In the genomic region with DNA sequence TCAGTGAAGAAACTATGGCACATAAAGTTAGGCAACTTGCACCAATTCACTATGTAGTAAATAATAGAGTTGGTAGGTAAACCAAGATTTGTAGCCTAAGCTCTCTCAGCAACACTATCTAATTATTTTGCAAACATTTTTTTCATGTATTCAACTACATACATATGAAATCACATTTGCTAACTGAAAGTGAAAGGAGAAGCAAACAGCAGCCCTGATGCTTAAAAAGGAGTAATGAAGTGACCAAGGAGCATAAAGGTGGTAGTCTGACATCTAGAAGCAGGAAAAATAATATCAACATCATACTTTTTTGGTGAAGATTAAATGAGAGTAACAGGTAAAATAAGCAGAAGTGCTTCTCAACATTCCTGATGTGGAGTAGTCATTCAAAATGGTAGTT, we compare ENCODE assay signal across 20 cellular contexts.
A peak's percentile ranks its signal among the peaks of the same experiment; 100 is the strongest.
DNase-seq lines count a peak whose midpoint lies in the region; ATAC-seq, FAIRE-seq and TF ChIP-seq lines count a peak whose summit lies in the region.
"Had no signal": no experiment of that assay in that cellular context is flagged by ENCODE, and none has a peak within 500 bp of the region (broad histone marks: within the 10 kb centered on the region; RNA-seq: fewer than 3 reads in every experiment).

No MANE protein-coding gene starts in this region.

- CTCF ChIA-PET in GM12878 (lab: Yijun Ruan, JAX) = no interaction called here
- CTCF ChIA-PET in naive thymus-derived CD4-positive, alpha-beta T cell (lab: Charles Lee) = no interaction called here

- peaks cover 0 to 21% (median 4%) of the 10 kb centered on the region in 11 donors for H3K9me3 Mint-ChIP-seq in naive thymus-derived CD4-positive, alpha-beta T cell

- intact Hi-C loops in GM12878 (cut with micrococcal nuclease; ENCODE audit: unreplicated experiment) = no loop called here
- intact Hi-C loops in kidney (cut with DNase I) = no loop called here
- intact Hi-C loops in naive thymus-derived CD4-positive, alpha-beta T cell (cut with micrococcal nuclease) = no loop called here

- H3K36me3 Mint-ChIP-seq in naive thymus-derived CD4-positive, alpha-beta T cell = no peaks in the 10 kb centered on the region

- TF ChIP-seq CTCF in GM12865 (IDR thresholded peaks at IDR 0.05; ENCODE audit: insufficient read depth, low read depth, low read length, missing control alignments) = no peak
- no peak for TF ChIP-seq CTCF in GM12878 (IDR thresholded peaks at IDR 0.05 in 2 of 3, conservative IDR thresholded peaks at IDR 0.05 in 1 of 3; ENCODE audit: control insufficient read depth in 2 of 3, extremely low read depth in 1 of 3, insufficient read depth in 1 of 3, low read depth in 3 of 3, low read length in 3 of 3)
- TF ChIP-seq CTCF in foreskin keratinocyte (conservative IDR thresholded peaks at IDR 0.05) = no peak
- no peak for TF ChIP-seq CTCF in kidney (IDR thresholded peaks at IDR 0.05; ENCODE audit: borderline replicate concordance, extremely low read depth, insufficient read depth)

- SMC1A ChIA-PET in GM12878 (lab: Charles Lee; ENCODE audit: uncharacterized antibody, unreplicated experiment) = no interaction called here

- no peak for FAIRE-seq in GM12878 (lab: Jason Lieb, UNC)
- no peak for FAIRE-seq in kidney (lab: Jason Lieb, UNC)

- H3K36me3 ChIP-seq in GM12878 (ENCODE audit: control insufficient read depth in 2 of 2, insufficient read depth in 2 of 2, low read length in 1 of 2) (no peaks in the 10 kb centered on the region), kidney (ENCODE audit: control insufficient read depth in 1 of 2, insufficient read depth in 2 of 2, low read length in 2 of 2) (no peaks in the 10 kb centered on the region)
- no peaks in the 10 kb centered on the region for H3K36me3 ChIP-seq in naive thymus-derived CD4-positive, alpha-beta T cell (ENCODE audit: control insufficient read depth in 2 of 3, insufficient read depth in 3 of 3, low read length in 3 of 3)
- H3K36me3 ChIP-seq: heart left ventricle, ovary had no signal

- H3K9ac ChIP-seq in GM12878 (ENCODE audit: control insufficient read depth, insufficient read depth, low read length) (no peak overlapping the region), kidney (ENCODE audit: low read length in 2 of 2) (no peak overlapping the region)

- no peak for TF ChIP-seq POLR2A in GM12878 (IDR thresholded peaks at IDR 0.05; ENCODE audit: low read depth, low read length)

- no peak overlapping the region for H3K4me3 Mint-ChIP-seq in naive thymus-derived CD4-positive, alpha-beta T cell

- no TSS peak for BruUV-seq in GM12878 (replicated peaks; lab: Mats Ljungman, UMichigan)

- DNase-seq in GM12865 (ENCODE audit: low read depth) = peak; percentile 22
- DNase-seq in GM12878 (ENCODE audit: low read depth, low spot score) = no peak
- DNase-seq in COR-L47 (lab: John Stamatoyannopoulos, UW) = no peak
- no peak for DNase-seq in foreskin keratinocyte
- DNase-seq in kidney = no peak
- DNase-seq in naive thymus-derived CD4-positive, alpha-beta T cell = no peak
- DNase-seq: activated gamma-delta T cell treated with Interleukin-2 at 50 U/mL for 16 hours, aorta, Calu3, heart left ventricle, NCI-H1436 treated with DMSO at 0.1 percent for 48 hours, NCI-H446 treated with DMSO at 0.1 percent for 48 hours, ovary, trophoblast cell had no signal

- H3K27me3 ChIP-seq in GM12878 (replicated peaks in 1 of 2; ENCODE audit: control insufficient read depth in 2 of 2, insufficient read depth in 2 of 2, low read length in 1 of 2) = no peaks in the 10 kb centered on the region
- no peaks in the 10 kb centered on the region for H3K27me3 ChIP-seq in foreskin keratinocyte
- H3K27me3 ChIP-seq in naive thymus-derived CD4-positive, alpha-beta T cell (ENCODE audit: control insufficient read depth in 2 of 2, insufficient read depth in 2 of 2, low read length in 2 of 2) = no peaks in the 10 kb centered on the region
- H3K27me3 ChIP-seq: heart left ventricle, ovary had no signal

- H4K20me1 ChIP-seq in GM12878 (ENCODE audit: control insufficient read depth, insufficient read depth) = no peaks in the 10 kb centered on the region

- H3K4me3 ChIP-seq in GM12865 (ENCODE audit: low read depth, low read length) (no peak overlapping the region; the same call in 1 of the 2 replicates), GM12878 (no peak overlapping the region), kidney (ENCODE audit: low read length in 2 of 2) (no peak overlapping the region)
- no peak overlapping the region for H3K4me3 ChIP-seq in naive thymus-derived CD4-positive, alpha-beta T cell (ENCODE audit: low read length)
- H3K4me3 ChIP-seq: heart left ventricle, ovary, skin epidermis had no signal

- H3K4me2 ChIP-seq in GM12878 (ENCODE audit: control insufficient read depth, insufficient read depth) = no peak overlapping the region

- H3K9me3 ChIP-seq in GM12878 (replicated peaks; ENCODE audit: control insufficient read depth, insufficient read depth, low read length) = no peaks in the 10 kb centered on the region
- H3K9me3 ChIP-seq in kidney (ENCODE audit: control insufficient read depth in 1 of 2, low read length in 2 of 2) = no peaks in the 10 kb centered on the region
- no peaks in the 10 kb centered on the region for H3K9me3 ChIP-seq in naive thymus-derived CD4-positive, alpha-beta T cell (ENCODE audit: control insufficient read depth in 2 of 3, low read length in 3 of 3)
- H3K9me3 ChIP-seq: heart left ventricle, ovary had no signal

- peak overlapping the region; percentile 9; the same call in 1 of the 2 replicates for H2AFZ ChIP-seq in GM12878 (ENCODE audit: control insufficient read depth, low read depth, low read length)

- H3K27me3 Mint-ChIP-seq in naive thymus-derived CD4-positive, alpha-beta T cell = no peaks in the 10 kb centered on the region

- no peaks in the 10 kb centered on the region for H3K4me1 Mint-ChIP-seq in naive thymus-derived CD4-positive, alpha-beta T cell

- in situ Hi-C loops in GM12878 (cut with MboI) = no loop called here

- ATAC-seq in GM19351 (IDR thresholded peaks at IDR 0.05; ENCODE audit: unreplicated experiment) = peak; percentile 81
- peak; percentile 62 for ATAC-seq in HG03378 (IDR thresholded peaks at IDR 0.05; ENCODE audit: unreplicated experiment)
- ATAC-seq in GM12878 = peak; percentile 72
- ATAC-seq in foreskin keratinocyte = no peak
- no peak for ATAC-seq in naive thymus-derived CD4-positive, alpha-beta T cell
- ATAC-seq: heart left ventricle, Panc1 had no signal

- RAD21 ChIA-PET in GM12878 (lab: Charles Lee; ENCODE audit: unreplicated experiment) = no interaction called here

- H3K4me1 ChIP-seq in GM12878 (ENCODE audit: control insufficient read depth, insufficient read depth, low read length) (no peaks in the 10 kb centered on the region), foreskin keratinocyte (no peaks in the 10 kb centered on the region), kidney (ENCODE audit: control insufficient read depth in 1 of 2, insufficient read depth in 1 of 2, low read depth in 1 of 2, low read length in 2 of 2) (no peaks in the 10 kb centered on the region)
- no peaks in the 10 kb centered on the region for H3K4me1 ChIP-seq in naive thymus-derived CD4-positive, alpha-beta T cell (ENCODE audit: control insufficient read depth in 2 of 2, insufficient read depth in 2 of 2, low read length in 2 of 2)
- H3K4me1 ChIP-seq: heart left ventricle had no signal

- H3K27ac ChIP-seq in GM12878 (ENCODE audit: control insufficient read depth, insufficient read depth) (no peak overlapping the region), foreskin keratinocyte (no peak overlapping the region), kidney (ENCODE audit: low read depth in 2 of 2, low read length in 2 of 2) (no peak overlapping the region)
- H3K27ac ChIP-seq in naive thymus-derived CD4-positive, alpha-beta T cell (ENCODE audit: low read depth, low read length) = no peak overlapping the region
- H3K27ac ChIP-seq: epithelial cell of prostate, heart left ventricle, ovary, skin epidermis, VCaP had no signal

- no peak for TF ChIP-seq EP300 in GM12878 (IDR thresholded peaks at IDR 0.05; ENCODE audit: borderline replicate concordance in 1 of 2, control insufficient read depth in 1 of 2, low read depth in 2 of 2, low read length in 2 of 2)

- POLR2A ChIA-PET in GM12878 (lab: Charles Lee) = interaction anchor here (0.6 kb wide), 1 partner anchor 957 kb away, joined by 10 read pairs; no protein-coding TSS in a partner anchor
- POLR2A ChIA-PET in naive thymus-derived CD4-positive, alpha-beta T cell (lab: Charles Lee) = no interaction called here

- H3K27ac Mint-ChIP-seq in naive thymus-derived CD4-positive, alpha-beta T cell = no peak overlapping the region

- no peaks in the 10 kb centered on the region for H3K79me2 ChIP-seq in GM12878 (ENCODE audit: control insufficient read depth, insufficient read depth, low read length)

- no peak for TF ChIP-seq RAD21 in GM12878 (IDR thresholded peaks at IDR 0.05; ENCODE audit: insufficient read depth, low read depth, low read length)

TF ChIP-seq in GM12878, 131 proteins besides CTCF, POLR2A, EP300 and RAD21 (continues in another document):
- TF ChIP-seq IKZF2 (IDR thresholded peaks at IDR 0.05) (no peak), HCFC1 (IDR thresholded peaks at IDR 0.05; ENCODE audit: low read length) (no peak), RAD51 (IDR thresholded peaks at IDR 0.05) (no peak), HDGF (IDR thresholded peaks at IDR 0.05) (no peak), RCOR1 (conservative IDR thresholded peaks at IDR 0.05; ENCODE audit: low read depth, low read length) (no peak)
- TF ChIP-seq, protein P1, sequence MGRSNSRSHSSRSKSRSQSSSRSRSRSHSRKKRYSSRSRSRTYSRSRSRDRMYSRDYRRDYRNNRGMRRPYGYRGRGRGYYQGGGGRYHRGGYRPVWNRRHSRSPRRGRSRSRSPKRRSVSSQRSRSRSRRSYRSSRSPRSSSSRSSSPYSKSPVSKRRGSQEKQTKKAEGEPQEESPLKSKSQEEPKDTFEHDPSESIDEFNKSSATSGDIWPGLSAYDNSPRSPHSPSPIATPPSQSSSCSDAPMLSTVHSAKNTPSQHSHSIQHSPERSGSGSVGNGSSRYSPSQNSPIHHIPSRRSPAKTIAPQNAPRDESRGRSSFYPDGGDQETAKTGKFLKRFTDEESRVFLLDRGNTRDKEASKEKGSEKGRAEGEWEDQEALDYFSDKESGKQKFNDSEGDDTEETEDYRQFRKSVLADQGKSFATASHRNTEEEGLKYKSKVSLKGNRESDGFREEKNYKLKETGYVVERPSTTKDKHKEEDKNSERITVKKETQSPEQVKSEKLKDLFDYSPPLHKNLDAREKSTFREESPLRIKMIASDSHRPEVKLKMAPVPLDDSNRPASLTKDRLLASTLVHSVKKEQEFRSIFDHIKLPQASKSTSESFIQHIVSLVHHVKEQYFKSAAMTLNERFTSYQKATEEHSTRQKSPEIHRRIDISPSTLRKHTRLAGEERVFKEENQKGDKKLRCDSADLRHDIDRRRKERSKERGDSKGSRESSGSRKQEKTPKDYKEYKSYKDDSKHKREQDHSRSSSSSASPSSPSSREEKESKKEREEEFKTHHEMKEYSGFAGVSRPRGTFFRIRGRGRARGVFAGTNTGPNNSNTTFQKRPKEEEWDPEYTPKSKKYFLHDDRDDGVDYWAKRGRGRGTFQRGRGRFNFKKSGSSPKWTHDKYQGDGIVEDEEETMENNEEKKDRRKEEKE (IDR thresholded peaks at IDR 0.05) = no peak

Comparison
In these comparisons a context has a peak if more than half of its experiments do, and no peak if none do; other contexts are left out.
1. ATAC-seq: peak in GM19351 (single experiment), HG03378 (single experiment) and GM12878 (single experiment); none in foreskin keratinocyte (single experiment) and naive thymus-derived CD4-positive, alpha-beta T cell (single experiment).